Comparison of ENCODE assay signal across 1 cellular context in the genomic region with DNA sequence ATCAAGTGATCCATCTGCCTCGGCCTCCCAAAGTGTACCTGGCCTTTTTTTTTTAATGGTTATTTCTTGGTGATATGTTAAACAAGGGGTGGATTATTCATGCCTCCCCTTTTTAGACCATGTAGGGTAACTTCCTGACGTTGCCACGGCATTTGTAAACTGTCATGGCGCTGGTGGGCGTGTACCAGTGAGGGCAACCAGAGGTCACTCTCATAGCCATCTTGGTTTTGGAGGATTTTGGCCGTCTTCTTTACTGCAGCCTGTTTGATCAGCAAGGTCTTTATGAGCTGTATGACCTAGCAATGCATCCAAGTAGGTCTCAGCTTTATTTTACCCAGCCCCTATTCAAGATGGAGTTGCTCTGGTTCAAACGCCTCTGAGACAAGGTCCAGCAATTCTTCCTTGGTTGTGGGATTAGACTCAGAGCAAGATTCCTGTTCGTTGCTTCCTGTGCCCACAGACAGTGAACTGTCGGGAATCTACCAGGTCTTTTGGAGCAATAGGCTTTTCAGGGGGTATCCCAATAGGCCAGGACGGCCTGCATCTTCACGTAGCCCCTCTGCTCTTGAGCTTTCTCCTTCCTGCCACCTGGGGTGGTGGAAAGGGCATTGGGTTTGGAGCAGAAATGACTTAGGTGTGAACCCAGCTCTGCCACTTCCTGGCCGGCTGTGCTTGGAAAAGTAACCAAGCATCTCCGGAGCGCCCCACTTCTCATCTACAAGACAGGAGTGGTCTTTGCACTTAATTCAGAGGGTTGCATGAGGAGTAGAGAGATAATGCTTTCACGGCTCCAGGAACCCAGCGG.
TF ChIP-seq lines count a peak whose summit lies in the region.

No MANE protein-coding gene starts in this region.

TF ChIP-seq in GM12878, 131 proteins besides CTCF, POLR2A, EP300 and RAD21:
- TF ChIP-seq POU2F2 (IDR thresholded peaks at IDR 0.05; ENCODE audit: borderline replicate concordance, low read depth, low read length) (no peak), YY1 (IDR thresholded peaks at IDR 0.05; ENCODE audit: low read depth, low read length) (peak; percentile 56; the same call in 1 of the 2 replicates)
- TF ChIP-seq, protein P1, sequence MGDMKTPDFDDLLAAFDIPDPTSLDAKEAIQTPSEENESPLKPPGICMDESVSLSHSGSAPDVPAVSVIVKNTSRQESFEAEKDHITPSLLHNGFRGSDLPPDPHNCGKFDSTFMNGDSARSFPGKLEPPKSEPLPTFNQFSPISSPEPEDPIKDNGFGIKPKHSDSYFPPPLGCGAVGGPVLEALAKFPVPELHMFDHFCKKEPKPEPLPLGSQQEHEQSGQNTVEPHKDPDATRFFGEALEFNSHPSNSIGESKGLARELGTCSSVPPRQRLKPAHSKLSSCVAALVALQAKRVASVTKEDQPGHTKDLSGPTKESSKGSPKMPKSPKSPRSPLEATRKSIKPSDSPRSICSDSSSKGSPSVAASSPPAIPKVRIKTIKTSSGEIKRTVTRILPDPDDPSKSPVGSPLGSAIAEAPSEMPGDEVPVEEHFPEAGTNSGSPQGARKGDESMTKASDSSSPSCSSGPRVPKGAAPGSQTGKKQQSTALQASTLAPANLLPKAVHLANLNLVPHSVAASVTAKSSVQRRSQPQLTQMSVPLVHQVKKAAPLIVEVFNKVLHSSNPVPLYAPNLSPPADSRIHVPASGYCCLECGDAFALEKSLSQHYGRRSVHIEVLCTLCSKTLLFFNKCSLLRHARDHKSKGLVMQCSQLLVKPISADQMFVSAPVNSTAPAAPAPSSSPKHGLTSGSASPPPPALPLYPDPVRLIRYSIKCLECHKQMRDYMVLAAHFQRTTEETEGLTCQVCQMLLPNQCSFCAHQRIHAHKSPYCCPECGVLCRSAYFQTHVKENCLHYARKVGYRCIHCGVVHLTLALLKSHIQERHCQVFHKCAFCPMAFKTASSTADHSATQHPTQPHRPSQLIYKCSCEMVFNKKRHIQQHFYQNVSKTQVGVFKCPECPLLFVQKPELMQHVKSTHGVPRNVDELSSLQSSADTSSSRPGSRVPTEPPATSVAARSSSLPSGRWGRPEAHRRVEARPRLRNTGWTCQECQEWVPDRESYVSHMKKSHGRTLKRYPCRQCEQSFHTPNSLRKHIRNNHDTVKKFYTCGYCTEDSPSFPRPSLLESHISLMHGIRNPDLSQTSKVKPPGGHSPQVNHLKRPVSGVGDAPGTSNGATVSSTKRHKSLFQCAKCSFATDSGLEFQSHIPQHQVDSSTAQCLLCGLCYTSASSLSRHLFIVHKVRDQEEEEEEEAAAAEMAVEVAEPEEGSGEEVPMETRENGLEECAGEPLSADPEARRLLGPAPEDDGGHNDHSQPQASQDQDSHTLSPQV (IDR thresholded peaks at IDR 0.05), result peak; percentile 43; the same call in 1 of the 2 replicates
- TF ChIP-seq, protein P2, sequence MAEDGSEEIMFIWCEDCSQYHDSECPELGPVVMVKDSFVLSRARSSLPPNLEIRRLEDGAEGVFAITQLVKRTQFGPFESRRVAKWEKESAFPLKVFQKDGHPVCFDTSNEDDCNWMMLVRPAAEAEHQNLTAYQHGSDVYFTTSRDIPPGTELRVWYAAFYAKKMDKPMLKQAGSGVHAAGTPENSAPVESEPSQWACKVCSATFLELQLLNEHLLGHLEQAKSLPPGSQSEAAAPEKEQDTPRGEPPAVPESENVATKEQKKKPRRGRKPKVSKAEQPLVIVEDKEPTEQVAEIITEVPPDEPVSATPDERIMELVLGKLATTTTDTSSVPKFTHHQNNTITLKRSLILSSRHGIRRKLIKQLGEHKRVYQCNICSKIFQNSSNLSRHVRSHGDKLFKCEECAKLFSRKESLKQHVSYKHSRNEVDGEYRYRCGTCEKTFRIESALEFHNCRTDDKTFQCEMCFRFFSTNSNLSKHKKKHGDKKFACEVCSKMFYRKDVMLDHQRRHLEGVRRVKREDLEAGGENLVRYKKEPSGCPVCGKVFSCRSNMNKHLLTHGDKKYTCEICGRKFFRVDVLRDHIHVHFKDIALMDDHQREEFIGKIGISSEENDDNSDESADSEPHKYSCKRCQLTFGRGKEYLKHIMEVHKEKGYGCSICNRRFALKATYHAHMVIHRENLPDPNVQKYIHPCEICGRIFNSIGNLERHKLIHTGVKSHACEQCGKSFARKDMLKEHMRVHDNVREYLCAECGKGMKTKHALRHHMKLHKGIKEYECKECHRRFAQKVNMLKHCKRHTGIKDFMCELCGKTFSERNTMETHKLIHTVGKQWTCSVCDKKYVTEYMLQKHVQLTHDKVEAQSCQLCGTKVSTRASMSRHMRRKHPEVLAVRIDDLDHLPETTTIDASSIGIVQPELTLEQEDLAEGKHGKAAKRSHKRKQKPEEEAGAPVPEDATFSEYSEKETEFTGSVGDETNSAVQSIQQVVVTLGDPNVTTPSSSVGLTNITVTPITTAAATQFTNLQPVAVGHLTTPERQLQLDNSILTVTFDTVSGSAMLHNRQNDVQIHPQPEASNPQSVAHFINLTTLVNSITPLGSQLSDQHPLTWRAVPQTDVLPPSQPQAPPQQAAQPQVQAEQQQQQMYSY (CRISPR knock-in tag; IDR thresholded peaks at IDR 0.05), result 0 out of 2 replicates have a peak, but pooled peaks have one; percentile 21
